23 cellular contexts compared by ENCODE assay signal in genomic region chr7:105879782-105880181, GRCh38.
"Had no signal": no experiment of that assay in that cellular context is flagged by ENCODE, and none has a peak within 500 bp of the region (broad histone marks: within the 10 kb centered on the region; RNA-seq: fewer than 3 reads in every experiment).

No MANE protein-coding gene starts in this region.

- H3K36me3 ChIP-seq: MG63 had no signal

- ATAC-seq: activated CD8-positive, alpha-beta T cell treated with anti-CD3 and anti-CD28 coated beads, Interleukin-2, amount 10 ng/mL, durations not matched to agents 7 days and 5 days; Panc1; Right ventricle myocardium inferior had no signal

- H3K4me3 ChIP-seq: MG63 had no signal

- H3K27me3 ChIP-seq: MG63 had no signal

- H3K9me3 ChIP-seq: MG63 had no signal

- DNase-seq: activated CD4-positive, alpha-beta T cell treated with anti-CD3 and anti-CD28 coated beads for 4 hours; activated CD4-positive, alpha-beta T cell treated with anti-CD3 and anti-CD28 coated beads, Interleukin-2, amount 50 U/mL, for 4 hours; activated CD8-positive, alpha-beta memory T cell treated with anti-CD3 and anti-CD28 coated beads, Interleukin-2, amount 50 U/mL, for 48 hours; activated CD8-positive, alpha-beta T cell treated with anti-CD3 and anti-CD28 coated beads, Interleukin-2, amount 10 ng/mL, durations not matched to agents 7 days and 5 days; activated naive CD4-positive, alpha-beta T cell treated with anti-CD3 and anti-CD28 coated beads, Interleukin-2, amount 50 U/mL, for 16 hours; activated naive CD8-positive, alpha-beta T cell treated with anti-CD3 and anti-CD28 coated beads, Interleukin-2, amount 10 ng/mL, durations not matched to agents 7 days and 5 days; activated T-cell treated with anti-CD3 and anti-CD28 coated beads, Interleukin-2, amount 50 U/mL, for 1 hour; aorta; MG63; MV-4-11; NCI-H1105; NCI-H1436; NCI-H2029 treated with DMSO at 0.1 percent for 48 hours; NCI-H345; NCI-H510A; NCI-H526 treated with DMSO at 0.1 percent for 48 hours; NK-92 treated with Interleukin-12 subunit alpha and Interleukin-12 subunit beta, amount 100 ng/mL, for 24 hours; OCI-M1; RPMI8226; SW 1271 had no signal

- H3K27ac ChIP-seq: SK-N-MC had no signal
